26 cellular contexts compared by ENCODE assay signal in the genomic region with DNA sequence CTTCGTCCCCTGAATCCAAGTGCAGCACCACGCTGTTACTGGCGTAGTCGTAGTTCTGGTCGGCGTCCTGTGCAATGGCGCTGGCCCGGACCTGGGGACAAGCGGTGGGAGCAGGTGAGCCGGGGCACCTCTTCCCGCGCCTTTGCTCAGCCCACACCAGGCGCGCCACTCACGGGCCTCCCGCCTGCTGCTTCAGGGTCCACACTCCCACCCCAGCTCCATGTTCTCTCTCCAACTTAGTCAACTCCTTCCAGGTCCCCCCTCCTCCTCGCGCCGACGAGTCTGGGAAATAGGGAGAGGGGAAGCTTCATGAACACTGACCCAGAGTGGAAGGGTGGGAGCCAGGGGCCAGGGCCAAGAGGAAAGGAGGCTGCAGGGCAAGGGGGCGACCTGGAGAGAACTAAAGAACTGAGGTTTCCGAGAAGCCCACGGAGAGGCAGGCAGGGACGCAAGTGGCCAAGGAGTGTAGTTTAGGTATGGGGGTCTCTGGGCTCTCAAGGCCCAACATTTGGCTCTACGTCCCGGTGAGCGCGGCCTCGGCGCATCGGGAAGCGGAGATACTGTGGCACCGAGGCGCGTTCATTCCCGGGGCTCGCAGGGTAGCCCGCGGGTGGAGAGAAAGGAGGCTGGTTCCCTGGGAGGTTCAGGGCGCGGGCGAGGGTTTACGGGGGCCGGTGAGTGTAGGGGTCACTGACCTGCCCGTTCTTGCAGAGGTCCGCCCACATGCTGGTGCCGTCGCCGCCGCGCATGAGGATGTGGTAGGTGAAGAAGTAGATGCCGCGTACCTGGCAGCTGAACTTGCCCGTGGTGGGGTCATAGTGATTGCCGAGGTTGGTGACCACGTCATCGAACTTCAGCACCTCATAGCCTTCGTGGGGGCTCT. TPM values are rescaled to one million over a fixed set of nuclear protein-coding genes. Genes with fewer than 3 reads are reported as not detected.
A peak's percentile ranks its signal among the peaks of the same experiment; 100 is the strongest.
DNase-seq lines count a peak whose midpoint lies in the region; ATAC-seq, FAIRE-seq and TF ChIP-seq lines count a peak whose summit lies in the region.
"Had no signal": no experiment of that assay in that cellular context is flagged by ENCODE, and none has a peak within 500 bp of the region (broad histone marks: within the 10 kb centered on the region; RNA-seq: fewer than 3 reads in every experiment).

No MANE protein-coding gene starts in this region.

- H3K4me2 ChIP-seq in HepG2 (ENCODE audit: low read depth, low read length): no peak overlapping the region
- H3K4me2 ChIP-seq: BLaER1 had no signal

- no peak overlapping the region for H3K27ac Mint-ChIP-seq in endodermal cell
- H3K27ac Mint-ChIP-seq: activated CD4-positive, alpha-beta memory T cell treated with anti-CD3 and anti-CD28 coated beads, Interleukin-2, amount 10 ng/mL, durations not matched to agents 7 days and 5 days had no signal

- ATAC-seq in HepG2 (no peak), right lobe of liver (no peak), GM19397 (IDR thresholded peaks at IDR 0.05; ENCODE audit: unreplicated experiment) (no peak)
- ATAC-seq: naive thymus-derived CD4-positive, alpha-beta T cell had no signal

- H3K9me3 ChIP-seq in HepG2 (ENCODE audit: low read length): no peaks in the 10 kb centered on the region
- H3K9me3 ChIP-seq in right lobe of liver: no peaks in the 10 kb centered on the region
- no peaks in the 10 kb centered on the region for H3K9me3 ChIP-seq in endodermal cell (ENCODE audit: control insufficient read depth, low read length)
- no peaks in the 10 kb centered on the region for H3K9me3 ChIP-seq in mesodermal cell (ENCODE audit: control insufficient read depth, low read length)
- H3K9me3 ChIP-seq in MG63: no peaks in the 10 kb centered on the region

- 38% methylated on average over 41 of the region's 58 CpGs for WGBS in HepG2 (ENCODE audit: low lambda C conversion rate)
- WGBS in right lobe of liver (ENCODE audit: insufficient coverage, low coverage, low lambda C conversion rate, missing lambda C conversion rate): 0% methylated on average over 12 of the region's 58 CpGs
- 6% methylated on average over 9 to 58 of the region's 58 CpGs for WGBS in endodermal cell (ENCODE audit: insufficient coverage in 1 of 2, insufficient read length in 1 of 2), 2 experiments
- WGBS in mesodermal cell (ENCODE audit: insufficient coverage in 2 of 2), 2 experiments: 2 to 3% methylated on average over 42 to 47 of the region's 58 CpGs

- no peak for TF ChIP-seq CTCF in HepG2 (CRISPR knock-in tag; IDR thresholded peaks at IDR 0.05)
- TF ChIP-seq CTCF in right lobe of liver (IDR thresholded peaks at IDR 0.05): no peak
- no peak for TF ChIP-seq CTCF in endodermal cell (conservative IDR thresholded peaks at IDR 0.05)

- H3K27ac ChIP-seq in HepG2 (ENCODE audit: extremely low read length, insufficient read depth, low read length) (no peak overlapping the region), right lobe of liver (no peak overlapping the region), endodermal cell (ENCODE audit: low read depth, low read length) (no peak overlapping the region), mesodermal cell (ENCODE audit: low read depth, low read length, severe bottlenecking) (no peak overlapping the region)
- H3K27ac ChIP-seq: BLaER1, foreskin keratinocyte, parathyroid adenoma had no signal

- TF ChIP-seq EP300 in HepG2 (IDR thresholded peaks at IDR 0.05; ENCODE audit: low read depth in 2 of 2, low read length in 2 of 2) (no peak), HepG2 (CRISPR knock-in tag; IDR thresholded peaks at IDR 0.05; ENCODE audit: borderline replicate concordance) (no peak)

- in situ Hi-C loops in HepG2 (cut with HindIII; ENCODE audit: extremely low pct_ligation_motif_present, low pct_unique_long_range_greater_than_20kb): no loop called here

- H3K36me3 Mint-ChIP-seq in endodermal cell (ENCODE audit: low read depth): no peaks in the 10 kb centered on the region
- H3K36me3 Mint-ChIP-seq: naive thymus-derived CD4-positive, alpha-beta T cell had no signal

- H3K36me3 ChIP-seq in HepG2 (replicated peaks in 1 of 2; ENCODE audit: control insufficient read depth in 1 of 2, insufficient read depth in 2 of 2, low read length in 2 of 2) (no peaks in the 10 kb centered on the region), right lobe of liver (no peaks in the 10 kb centered on the region), endodermal cell (ENCODE audit: control insufficient read depth, insufficient read depth, low read length) (no peaks in the 10 kb centered on the region), mesodermal cell (ENCODE audit: control insufficient read depth, insufficient read depth, low read length) (no peaks in the 10 kb centered on the region), MG63 (no peaks in the 10 kb centered on the region)
- H3K36me3 ChIP-seq: BLaER1 had no signal

- POLR2A ChIA-PET in HepG2 (lab: Yijun Ruan, JAX): no interaction called here

- peak overlapping the region; percentile 59 for H3K4me3 Mint-ChIP-seq in endodermal cell
- H3K4me3 Mint-ChIP-seq: activated CD4-positive, alpha-beta memory T cell treated with anti-CD3 and anti-CD28 coated beads, Interleukin-2, amount 10 ng/mL, durations not matched to agents 7 days and 5 days had no signal

- H2AFZ ChIP-seq in HepG2 (ENCODE audit: low read length): no peak overlapping the region
- H2AFZ ChIP-seq: parathyroid adenoma had no signal

- no peaks in the 10 kb centered on the region for H3K9me3 Mint-ChIP-seq in endodermal cell
- H3K9me3 Mint-ChIP-seq: activated CD4-positive, alpha-beta memory T cell treated with anti-CD3 and anti-CD28 coated beads, Interleukin-2, amount 10 ng/mL, durations not matched to agents 7 days and 5 days had no signal

- FAIRE-seq in HepG2 (lab: Jason Lieb, UNC): no peak
- FAIRE-seq: urothelium cell line had no signal

- TF ChIP-seq POLR2A in HepG2 (IDR thresholded peaks at IDR 0.05; ENCODE audit: insufficient read depth in 1 of 2, low read depth in 2 of 2, low read length in 2 of 2): no peak
- TF ChIP-seq POLR2A in right lobe of liver (IDR thresholded peaks at IDR 0.05): no peak

- no peak overlapping the region for H3K9ac ChIP-seq in HepG2 (ENCODE audit: insufficient read depth, low read depth, low read length)
- no peak overlapping the region for H3K9ac ChIP-seq in endodermal cell (ENCODE audit: extremely low read depth, low read length, poor library complexity, severe bottlenecking)
- H3K9ac ChIP-seq: BLaER1, parathyroid adenoma had no signal

- H3K79me2 ChIP-seq in HepG2 (ENCODE audit: insufficient read depth, low read length): no peaks in the 10 kb centered on the region
- H3K79me2 ChIP-seq: parathyroid adenoma had no signal

- CTCF ChIA-PET in HepG2 (lab: Yijun Ruan, JAX; ENCODE audit: low intra/inter-chr PET ratio, low total read pairs): no interaction called here

- H3K4me3 ChIP-seq in HepG2 (replicated peaks in 1 of 3; ENCODE audit: insufficient read depth in 1 of 3, low read depth in 2 of 3, low read length in 3 of 3) (no peak overlapping the region), right lobe of liver (no peak overlapping the region), endodermal cell (ENCODE audit: low read length) (peak overlapping the region; percentile 63), mesodermal cell (ENCODE audit: extremely low read depth, insufficient read depth, low read length, poor library complexity, severe bottlenecking) (peak overlapping the region; percentile 23), MG63 (no peak overlapping the region)
- H3K4me3 ChIP-seq: BLaER1 had no signal

- no TSS peak for BruUV-seq in HepG2 (replicated peaks; lab: Mats Ljungman, UMichigan)

- H3K27me3 Mint-ChIP-seq in endodermal cell (ENCODE audit: insufficient read depth): peaks cover 88% of the 10 kb centered on the region

- TF ChIP-seq RAD21 in HepG2 (CRISPR knock-in tag; IDR thresholded peaks at IDR 0.05): no peak

- no peaks in the 10 kb centered on the region for H4K20me1 ChIP-seq in HepG2 (ENCODE audit: insufficient read depth, low read length)
- H4K20me1 ChIP-seq: BLaER1 had no signal

- intact Hi-C loops in HepG2 (cut with micrococcal nuclease; ENCODE audit: unreplicated experiment) (no loop called here), right lobe of liver (cut with DNase I) (no loop called here)

- H3K4me1 ChIP-seq in HepG2 (ENCODE audit: insufficient read depth, low read length): no peaks in the 10 kb centered on the region
- peaks cover 0 to 7% (median 0%) of the 10 kb centered on the region in 4 donors for H3K4me1 ChIP-seq in right lobe of liver
- H3K4me1 ChIP-seq in endodermal cell (ENCODE audit: control insufficient read depth, insufficient read depth, low read length): peaks cover 2% of the 10 kb centered on the region
- H3K4me1 ChIP-seq in mesodermal cell (ENCODE audit: control insufficient read depth, insufficient read depth, low read length, poor library complexity, severe bottlenecking): peaks cover 18% of the 10 kb centered on the region
- H3K4me1 ChIP-seq: BLaER1, foreskin keratinocyte, parathyroid adenoma had no signal

- peaks cover 18% of the 10 kb centered on the region for H3K4me1 Mint-ChIP-seq in endodermal cell
- H3K4me1 Mint-ChIP-seq: activated CD4-positive, alpha-beta memory T cell treated with anti-CD3 and anti-CD28 coated beads, Interleukin-2, amount 10 ng/mL, durations not matched to agents 7 days and 5 days had no signal

- H3K27me3 ChIP-seq in HepG2 (ENCODE audit: control insufficient read depth in 1 of 2, insufficient read depth in 2 of 2, low read length in 2 of 2) (peaks cover 12 to 71% of the 10 kb centered on the region in 2 experiments; a peak in 4 of 5 replicates), right lobe of liver (peaks cover 0 to 7% of the 10 kb centered on the region in 2 donors), endodermal cell (ENCODE audit: control insufficient read depth, insufficient read depth, low read length, poor library complexity, severe bottlenecking) (peaks cover 95% of the 10 kb centered on the region), MG63 (peaks cover 31% of the 10 kb centered on the region)

- DNase-seq in HepG2 (ENCODE audit: low spot score) (no peak), right lobe of liver (no peak), endodermal cell (peak; percentile 79), MG63 (no peak), H4 (ENCODE audit: low spot score) (no peak)
- no peak for DNase-seq in central memory CD4-positive, alpha-beta T cell
- DNase-seq: ACHN; activated CD4-positive, alpha-beta memory T cell treated with anti-CD3 and anti-CD28 coated beads, Interleukin-2, amount 10 ng/mL, durations not matched to agents 7 days and 5 days; activated CD4-positive, CD25-positive, alpha-beta regulatory T cell; activated gamma-delta T cell treated with Interleukin-2 at 50 U/mL for 16 hours; amniotic stem cell; Calu3; foreskin keratinocyte; GOT3; hippocampal formation; KBM-7; naive thymus-derived CD4-positive, alpha-beta T cell; NCI-H1694 had no signal

RNA-seq across cellular contexts. Expression of a gene that starts 1.4 kb away (rescaled TPM):
- total RNA-seq in HepG2 (2016; rRNA removed; fragmentation: Illumina TruSeq; extraction: Trizol): not detected in 2 replicates
- total RNA-seq in HepG2 (2016; cell fraction: cytosol; rRNA removed; fragmentation: Illumina TruSeq; extraction: Trizol; ENCODE audit: low read depth): not detected in 2 replicates
- not detected in 2 replicates for total RNA-seq in HepG2 (2016; cell fraction: insoluble cytoplasmic fraction; rRNA removed; fragmentation: Illumina TruSeq; extraction: Trizol)
- total RNA-seq in HepG2 (2016; cell fraction: membrane; rRNA removed; fragmentation: Illumina TruSeq; extraction: Trizol): not detected in 2 replicates
- not detected in 2 replicates for total RNA-seq in HepG2 (2016; cell fraction: nucleus; rRNA removed; fragmentation: Illumina TruSeq; extraction: Trizol)
- polyA plus RNA-seq in HepG2 (2011; rRNA removed): not detected in 2 replicates
- not detected in 2 replicates for polyA plus RNA-seq in HepG2 (2011; cell fraction: cytosol; rRNA removed)
- polyA plus RNA-seq in HepG2 (2011; cell fraction: nucleus; rRNA removed): not detected in 2 replicates
- polyA plus RNA-seq in HepG2 (2012): not detected in 2 replicates
- not detected in 2 replicates for polyA plus RNA-seq in HepG2 (2016; cell fraction: cytosol; fragmentation: Illumina TruSeq; extraction: Trizol; ENCODE audit: low read depth)
- polyA plus RNA-seq in HepG2 (2016; cell fraction: insoluble cytoplasmic fraction; fragmentation: Illumina TruSeq; extraction: Trizol; ENCODE audit: low read depth): not detected in 2 replicates
- not detected in 2 replicates for polyA plus RNA-seq in HepG2 (2016; cell fraction: membrane; fragmentation: Illumina TruSeq; extraction: Trizol; ENCODE audit: low read depth)
- not detected in 2 replicates for polyA plus RNA-seq in HepG2 (2016; cell fraction: nucleus; fragmentation: Illumina TruSeq; extraction: Trizol; ENCODE audit: insufficient read depth, low read depth)
- polyA minus RNA-seq in HepG2 (2011; rRNA and poly(A)+ RNA removed; ENCODE audit: low replicate concordance): not detected in 2 replicates
- polyA minus RNA-seq in HepG2 (2011; cell fraction: cytosol; rRNA and poly(A)+ RNA removed): not detected in 2 replicates
- not detected in 2 replicates for polyA minus RNA-seq in HepG2 (2011; cell fraction: nucleus; rRNA and poly(A)+ RNA removed)
- total RNA-seq in right lobe of liver: not detected
- not detected for total RNA-seq in endodermal cell
- polyA plus RNA-seq in endodermal cell (2013, experiment 1 of 2): not detected
- not detected for polyA plus RNA-seq in endodermal cell (2013, experiment 2 of 2)
- polyA plus RNA-seq in mesodermal cell (2013, experiment 1 of 2): not detected
- polyA plus RNA-seq in mesodermal cell (2013, experiment 2 of 2): not detected
- not detected in 2 replicates for total RNA-seq in MG63 (2014; rRNA removed; shearing (Covaris generic); ENCODE audit: low replicate concordance)
- not detected in 2 replicates for total RNA-seq in H4 (2014; rRNA removed; shearing (Covaris generic))
- total RNA-seq: activated CD4-positive, alpha-beta memory T cell treated with anti-CD3 and anti-CD28 coated beads, Interleukin-2, amount 10 ng/mL, durations not matched to agents 7 days and 5 days; Calu3; dermis microvascular lymphatic vessel endothelial cell; foreskin keratinocyte; naive thymus-derived CD4-positive, alpha-beta T cell; subcutaneous adipose tissue had no signal
- polyA plus RNA-seq: esophagus; foreskin keratinocyte; naive thymus-derived CD4-positive, alpha-beta T cell had no signal

Comparison
In these comparisons a context has a peak if more than half of its experiments do, and no peak if none do; other contexts are left out.
1. H3K4me3 ChIP-seq: peak in endodermal cell (single experiment) and mesodermal cell (single experiment); none in HepG2 (0 of 3), right lobe of liver (0 of 3) and MG63 (single experiment).